Comparison of ENCODE assay signal across 8 cellular contexts in genomic region chr22:42930810-42931420, GRCh38.
DNase-seq lines count a peak whose midpoint lies in the region; ATAC-seq, FAIRE-seq and TF ChIP-seq lines count a peak whose summit lies in the region.

No MANE protein-coding gene starts in this region.

- H3K9me3 ChIP-seq in kidney (ENCODE audit: control insufficient read depth in 1 of 2, low read length in 2 of 2) = no peaks in the 10 kb centered on the region
- no peaks in the 10 kb centered on the region for H3K9me3 ChIP-seq in aorta (ENCODE audit: control insufficient read depth, low read length)
- H3K9me3 ChIP-seq in CD8-positive, alpha-beta memory T cell (ENCODE audit: low read length) = no peaks in the 10 kb centered on the region

- no peaks in the 10 kb centered on the region for H3K9me3 Mint-ChIP-seq in stimulated activated naive CD8-positive, alpha-beta T cell treated with anti-CD3 and anti-CD28 coated beads, Interleukin-15, amount 100 ng/mL, for 72 hours
- H3K9me3 Mint-ChIP-seq in activated B cell treated with CpG ODN at 0.5 μM for 24 hours (no peaks in the 10 kb centered on the region), T-cell (no peaks in the 10 kb centered on the region)
- H3K9me3 Mint-ChIP-seq in CD8-positive, alpha-beta memory T cell = no peaks in the 10 kb centered on the region

- no peak overlapping the region for H3K27ac Mint-ChIP-seq in stimulated activated naive CD8-positive, alpha-beta T cell treated with anti-CD3 and anti-CD28 coated beads, Interleukin-15, amount 100 ng/mL, for 72 hours
- H3K27ac Mint-ChIP-seq in activated B cell treated with CpG ODN at 0.5 μM for 24 hours (peak overlapping the region; percentile 98), T-cell (no peak overlapping the region)
- peak overlapping the region in 3 of 8 donors; percentile 12 to 52 (median 48) for H3K27ac Mint-ChIP-seq in CD8-positive, alpha-beta memory T cell

- peak overlapping the region; percentile 43 to 44 for H3K27ac ChIP-seq in kidney (ENCODE audit: low read depth in 2 of 2, low read length in 2 of 2)
- peak overlapping the region; percentile 80 to 100 for H3K27ac ChIP-seq in aorta (ENCODE audit: low read depth in 1 of 2, low read length in 2 of 2)
- no peak overlapping the region for H3K27ac ChIP-seq in CD8-positive, alpha-beta memory T cell (ENCODE audit: low read depth, low read length)

- peak overlapping the region in 1 of 2 donors; percentile 48 for H3K4me3 Mint-ChIP-seq in stimulated activated naive CD8-positive, alpha-beta T cell treated with anti-CD3 and anti-CD28 coated beads, Interleukin-15, amount 100 ng/mL, for 72 hours
- H3K4me3 Mint-ChIP-seq in activated B cell treated with CpG ODN at 0.5 μM for 24 hours = peak overlapping the region; percentile 82
- no peak overlapping the region for H3K4me3 Mint-ChIP-seq in T-cell
- H3K4me3 Mint-ChIP-seq in CD8-positive, alpha-beta memory T cell = no peak overlapping the region

- 41 to 44% methylated on average over 9 of the region's 9 CpGs for WGBS in aorta, 2 donors

- no peak overlapping the region for H3K4me3 ChIP-seq in kidney (ENCODE audit: low read length in 2 of 2)
- H3K4me3 ChIP-seq in aorta (ENCODE audit: low read length in 2 of 2) = no peak overlapping the region
- H3K4me3 ChIP-seq in CD8-positive, alpha-beta memory T cell (ENCODE audit: low read length) = no peak overlapping the region

- FAIRE-seq in kidney (lab: Jason Lieb, UNC) (no peak), D721Med (lab: Jason Lieb, UNC) (no peak)

- intact Hi-C loops in activated B cell treated with CpG ODN at 0.5 μM for 24 hours (cut with micrococcal nuclease) = loop anchor here (1.0 kb wide), 4 partner anchors 8 to 84 kb away; partner anchors contain the start of gene PACSIN2
- intact Hi-C loops in kidney (cut with DNase I) = no loop called here
- intact Hi-C loops in aorta (cut with DNase I) = loop anchor here in 1 of 2 donors (5.0 kb wide), 2 partner anchors 66 to 81 kb away; no protein-coding TSS in a partner anchor

- POLR2A ChIA-PET in activated B cell treated with CpG ODN at 0.5 μM for 24 hours (lab: Charles Lee) (interaction anchor here (0.5 to 2.8 kb wide), 12 partner anchors 8 to 316 kb away, joined by 3 to 18 read pairs (median 8); partner anchors contain the start of genes PACSIN2 and POLDIP3), T-cell (lab: Charles Lee) (no interaction called here)
- POLR2A ChIA-PET in CD8-positive, alpha-beta memory T cell (lab: Charles Lee) = interaction anchor here (0.6 kb wide), 1 partner anchor 56 kb away, joined by 6 read pairs; no protein-coding TSS in a partner anchor

- no peaks in the 10 kb centered on the region for H3K36me3 ChIP-seq in kidney (ENCODE audit: control insufficient read depth in 1 of 2, insufficient read depth in 2 of 2, low read length in 2 of 2)
- H3K36me3 ChIP-seq in aorta (ENCODE audit: control insufficient read depth in 1 of 2, insufficient read depth in 2 of 2, low read length in 1 of 2) = no peaks in the 10 kb centered on the region
- no peaks in the 10 kb centered on the region for H3K36me3 ChIP-seq in CD8-positive, alpha-beta memory T cell (ENCODE audit: insufficient read depth, low read length)

- no peaks in the 10 kb centered on the region for H3K27me3 Mint-ChIP-seq in stimulated activated naive CD8-positive, alpha-beta T cell treated with anti-CD3 and anti-CD28 coated beads, Interleukin-15, amount 100 ng/mL, for 72 hours
- H3K27me3 Mint-ChIP-seq in activated B cell treated with CpG ODN at 0.5 μM for 24 hours (no peaks in the 10 kb centered on the region), T-cell (no peaks in the 10 kb centered on the region)
- H3K27me3 Mint-ChIP-seq in CD8-positive, alpha-beta memory T cell = peaks cover 0 to 2% of the 10 kb centered on the region in 2 donors

- H3K4me1 ChIP-seq in kidney (ENCODE audit: control insufficient read depth in 1 of 2, insufficient read depth in 1 of 2, low read depth in 1 of 2, low read length in 2 of 2) (peaks cover 40 to 41% of the 10 kb centered on the region in 2 donors), aorta (ENCODE audit: control insufficient read depth in 1 of 2, insufficient read depth in 2 of 2, low read length in 2 of 2) (peaks cover 14 to 27% of the 10 kb centered on the region in 2 donors)
- peaks cover 13% of the 10 kb centered on the region for H3K4me1 ChIP-seq in CD8-positive, alpha-beta memory T cell (ENCODE audit: insufficient read depth, low read length)

- ATAC-seq in stimulated activated naive CD8-positive, alpha-beta T cell treated with anti-CD3 and anti-CD28 coated beads, Interleukin-15, Interleukin-2, amounts not matched to agents 100 U/mL and 50 U/mL, for 24 hours = peak; percentile 53
- ATAC-seq in stimulated activated naive CD8-positive, alpha-beta T cell treated with anti-CD3 and anti-CD28 coated beads, Interleukin-15, amount 100 ng/mL, for 72 hours = no peak
- ATAC-seq in activated B cell treated with CpG ODN at 0.5 μM for 24 hours (ENCODE audit: low read depth) (no peak), aorta (ENCODE audit: low FRiP score) (no peak), T-cell (replicated peaks in 1 of 4) (no peak)

- no peak for TF ChIP-seq CTCF in activated B cell treated with CpG ODN at 0.5 μM for 24 hours (IDR thresholded peaks at IDR 0.05)
- no peak for TF ChIP-seq CTCF in kidney (IDR thresholded peaks at IDR 0.05; ENCODE audit: borderline replicate concordance, extremely low read depth, insufficient read depth)
- TF ChIP-seq CTCF in D721Med (IDR thresholded peaks at IDR 0.05; ENCODE audit: insufficient read depth, missing control alignments) = no peak

- peak; percentile 35 for DNase-seq in stimulated activated naive CD8-positive, alpha-beta T cell treated with anti-CD3 and anti-CD28 coated beads, Interleukin-15, Interleukin-2, amounts not matched to agents 100 U/mL and 50 U/mL, for 24 hours
- DNase-seq in stimulated activated naive CD8-positive, alpha-beta T cell treated with anti-CD3 and anti-CD28 coated beads, Interleukin-15, amount 100 ng/mL, for 72 hours = no peak
- DNase-seq in activated B cell treated with CpG ODN at 0.5 μM for 24 hours (peak; percentile 43), kidney (no peak), aorta (peak; percentile 59 to 82), T-cell (no peak), D721Med (ENCODE audit: insufficient read length, low spot score) (no peak)
- no peak for DNase-seq in CD8-positive, alpha-beta memory T cell

- H3K27me3 ChIP-seq in aorta (ENCODE audit: control insufficient read depth in 1 of 2, insufficient read depth in 2 of 2, low read length in 1 of 2) = no peaks in the 10 kb centered on the region
- H3K27me3 ChIP-seq in CD8-positive, alpha-beta memory T cell (ENCODE audit: insufficient read depth, low read length, poor library complexity, severe bottlenecking) = no peaks in the 10 kb centered on the region

- CTCF ChIA-PET in activated B cell treated with CpG ODN at 0.5 μM for 24 hours (lab: Charles Lee) (interaction anchor here (0.6 to 1.8 kb wide), 3 partner anchors 10 to 103 kb away, joined by 4 to 5 read pairs (median 4); no protein-coding TSS in a partner anchor), T-cell (lab: Charles Lee) (no interaction called here)
- CTCF ChIA-PET in CD8-positive, alpha-beta memory T cell (lab: Charles Lee) = no interaction called here

- peaks cover 78% of the 10 kb centered on the region for H3K4me1 Mint-ChIP-seq in stimulated activated naive CD8-positive, alpha-beta T cell treated with anti-CD3 and anti-CD28 coated beads, Interleukin-15, amount 100 ng/mL, for 72 hours
- H3K4me1 Mint-ChIP-seq in activated B cell treated with CpG ODN at 0.5 μM for 24 hours = peaks cover 93% of the 10 kb centered on the region
- peaks cover 64 to 79% (median 77%) of the 10 kb centered on the region in 3 donors for H3K4me1 Mint-ChIP-seq in T-cell
- H3K4me1 Mint-ChIP-seq in CD8-positive, alpha-beta memory T cell = peaks cover 41 to 76% (median 58%) of the 10 kb centered on the region in 3 donors

- H3K9ac ChIP-seq in kidney (ENCODE audit: low read length in 2 of 2) = no peak overlapping the region

- H3K36me3 Mint-ChIP-seq in activated B cell treated with CpG ODN at 0.5 μM for 24 hours (ENCODE audit: low read depth) (peaks cover 1% of the 10 kb centered on the region), T-cell (peaks cover 5% of the 10 kb centered on the region)
- H3K36me3 Mint-ChIP-seq in CD8-positive, alpha-beta memory T cell = peaks cover 0 to 8% (median 2%) of the 10 kb centered on the region in 3 donors

Comparison
In these comparisons a context has a peak if more than half of its experiments do, and no peak if none do; other contexts are left out.
1. DNase-seq: peak in stimulated activated naive CD8-positive, alpha-beta T cell treated with anti-CD3 and anti-CD28 coated beads, Interleukin-15, Interleukin-2, amounts not matched to agents 100 U/mL and 50 U/mL, for 24 hours (single experiment), activated B cell treated with CpG ODN at 0.5 μM for 24 hours (single experiment) and aorta (2 of 2); none in stimulated activated naive CD8-positive, alpha-beta T cell treated with anti-CD3 and anti-CD28 coated beads, Interleukin-15, amount 100 ng/mL, for 72 hours (0 of 2), kidney (single experiment), T-cell (0 of 34), CD8-positive, alpha-beta memory T cell (0 of 5) and D721Med (single experiment).
2. POLR2A ChIA-PET loops: an anchor here in activated B cell treated with CpG ODN at 0.5 μM for 24 hours (0.5 to 2.8 kb wide) and CD8-positive, alpha-beta memory T cell (0.6 kb wide); none called in T-cell.